Comparison of ENCODE assay signal across 1 cellular context in genomic region chr5:96024683-96025475, GRCh38.
TF ChIP-seq lines count a peak whose summit lies in the region.

No MANE protein-coding gene starts in this region.

TF ChIP-seq in HCT116, 20 proteins besides CTCF, POLR2A, EP300 and RAD21 (continued from another document):
- no peak for TF ChIP-seq ZBTB33 (IDR thresholded peaks at IDR 0.05; ENCODE audit: extremely low read depth, insufficient replicate concordance, low read length)
- no peak for TF ChIP-seq REST (IDR thresholded peaks at IDR 0.05; ENCODE audit: low read depth)
- no peak for TF ChIP-seq TCF7L2 (IDR thresholded peaks at IDR 0.05; ENCODE audit: borderline replicate concordance, extremely low read depth, insufficient read depth, insufficient read length)
- no peak for TF ChIP-seq ZFX (IDR thresholded peaks at IDR 0.05)
- no peak for TF ChIP-seq CEBPB (IDR thresholded peaks at IDR 0.05; ENCODE audit: low read depth)
- no peak for TF ChIP-seq ELF1 (IDR thresholded peaks at IDR 0.05; ENCODE audit: borderline replicate concordance, low read depth)
- TF ChIP-seq JUND (IDR thresholded peaks at IDR 0.05): no peak
- TF ChIP-seq ATF3 (IDR thresholded peaks at IDR 0.05): no peak
- TF ChIP-seq YY1 (IDR thresholded peaks at IDR 0.05; ENCODE audit: extremely low read depth, insufficient replicate concordance, low read depth, low read length): no peak
- TF ChIP-seq EZH2 (IDR thresholded peaks at IDR 0.05): no peak
- TF ChIP-seq EZH2phosphoT487 (IDR thresholded peaks at IDR 0.05; ENCODE audit: borderline replicate concordance): no peak
- no peak for TF ChIP-seq ZNF274 (IDR thresholded peaks at IDR 0.05; ENCODE audit: low read depth, low read length)
- no peak for TF ChIP-seq SP1 (IDR thresholded peaks at IDR 0.05; ENCODE audit: low read depth)
- no peak for TF ChIP-seq EGR1 (IDR thresholded peaks at IDR 0.05; ENCODE audit: low read depth)
- TF ChIP-seq FOSL1 (IDR thresholded peaks at IDR 0.05; ENCODE audit: low read depth): no peak
